8 cellular contexts compared by ENCODE assay signal in the genomic region with DNA sequence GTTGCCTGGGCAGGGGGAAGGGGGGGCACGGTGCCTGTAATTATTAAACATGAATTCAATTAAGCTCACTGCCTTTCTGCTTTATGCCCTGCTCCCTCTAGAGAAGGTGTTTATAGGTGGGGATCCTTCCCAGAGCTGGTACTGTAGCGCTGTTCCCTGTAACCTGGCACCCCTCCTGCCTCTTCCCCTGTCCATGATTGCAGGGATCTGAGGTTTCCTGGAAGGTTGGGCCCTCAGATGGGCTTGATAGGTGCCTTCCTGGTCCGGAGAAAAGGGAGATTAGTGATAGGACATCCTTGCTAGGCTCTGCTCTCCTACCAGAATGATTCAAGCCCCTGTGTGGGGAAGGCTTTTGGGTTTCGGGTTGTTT. TPM values are rescaled to one million over a fixed set of nuclear protein-coding genes. Genes with fewer than 3 reads are reported as not detected.
DNase-seq lines count a peak whose midpoint lies in the region; ATAC-seq and TF ChIP-seq lines count a peak whose summit lies in the region.

No MANE protein-coding gene starts in this region.

- DNase-seq in left ventricle myocardium inferior (no peak), cardiac septum (ENCODE audit: low spot score) (no peak), SK-N-MC (ENCODE audit: low read depth, low spot score) (no peak), foreskin fibroblast (no peak), occipital lobe (lab: John Stamatoyannopoulos, UW) (no peak)

- no peaks in the 10 kb centered on the region for H3K27me3 ChIP-seq in left ventricle myocardium inferior (ENCODE audit: low read depth)
- no peaks in the 10 kb centered on the region for H3K27me3 ChIP-seq in skeletal muscle tissue (ENCODE audit: control insufficient read depth in 3 of 3, insufficient read depth in 3 of 3, low read length in 3 of 3)

- TF ChIP-seq CTCF in left ventricle myocardium inferior (IDR thresholded peaks at IDR 0.05; ENCODE audit: borderline replicate concordance), result no peak
- TF ChIP-seq CTCF in foreskin fibroblast (IDR thresholded peaks at IDR 0.05; ENCODE audit: low read depth, low read length), result no peak

- H3K9me3 ChIP-seq in left ventricle myocardium inferior (replicated peaks) (no peaks in the 10 kb centered on the region), SK-N-MC (ENCODE audit: low read depth, low read length) (no peaks in the 10 kb centered on the region), skeletal muscle tissue (ENCODE audit: control insufficient read depth in 3 of 3, low read length in 3 of 3) (no peaks in the 10 kb centered on the region)

- H3K4me3 ChIP-seq in left ventricle myocardium inferior (peak overlapping the region; percentile 88), SK-N-MC (peak overlapping the region; percentile 95), foreskin fibroblast (ENCODE audit: low read depth in 1 of 2, low read length in 2 of 2) (peak overlapping the region; percentile 58 to 76), skeletal muscle tissue (ENCODE audit: low read length in 3 of 3) (peak overlapping the region; percentile 73 to 85 (median 85))

- intact Hi-C loops in left ventricle myocardium inferior (cut with micrococcal nuclease), result no loop called here
- intact Hi-C loops in cardiac septum (cut with DNase I), result no loop called here

- no peak for ATAC-seq in HG03280 (IDR thresholded peaks at IDR 0.05; ENCODE audit: unreplicated experiment)
- ATAC-seq in activated CD4-positive, CD25-positive, alpha-beta regulatory T cell treated with anti-CD3 and anti-CD28 coated beads, Interleukin-2, amount 50 U/mL, for 24 hours, result no peak

- H3K4me1 ChIP-seq in left ventricle myocardium inferior (peaks cover 72% of the 10 kb centered on the region), skeletal muscle tissue (ENCODE audit: control insufficient read depth in 3 of 3, insufficient read depth in 3 of 3, low read length in 3 of 3) (peaks cover 43 to 69% (median 48%) of the 10 kb centered on the region in 3 donors)

- peak overlapping the region; percentile 85 for H3K9ac ChIP-seq in SK-N-MC (ENCODE audit: insufficient read length)
- peak overlapping the region; percentile 66 to 90 (median 85) for H3K9ac ChIP-seq in skeletal muscle tissue (ENCODE audit: low read depth in 1 of 3, low read length in 3 of 3)

- H3K36me3 ChIP-seq in left ventricle myocardium inferior (peaks cover 50% of the 10 kb centered on the region), SK-N-MC (ENCODE audit: insufficient read depth, low read length) (peaks cover 48% of the 10 kb centered on the region), skeletal muscle tissue (ENCODE audit: control insufficient read depth in 3 of 3, insufficient read depth in 3 of 3, low read length in 3 of 3) (peaks cover 43 to 48% (median 43%) of the 10 kb centered on the region in 3 donors)

- H3K27ac ChIP-seq in left ventricle myocardium inferior (replicated peaks) (peak overlapping the region; percentile 97), SK-N-MC (peak overlapping the region; percentile 87), skeletal muscle tissue (ENCODE audit: low read depth, low read length) (peak overlapping the region; percentile 95)

RNA-seq across cellular contexts. Expression of a gene that starts 2.1 kb away (rescaled TPM):
- total RNA-seq in left ventricle myocardium inferior, result 30.2 TPM
- total RNA-seq in cardiac septum, result 43.3 TPM
- 9.4 TPM for total RNA-seq in skeletal muscle tissue
- 61.6 TPM for total RNA-seq in occipital lobe

RNA-seq across cellular contexts. Expression of a gene that starts 20.9 kb away (rescaled TPM):
- total RNA-seq in left ventricle myocardium inferior (224 TPM), cardiac septum (284 TPM), skeletal muscle tissue (162 TPM), occipital lobe (77.8 TPM)

RNA-seq across cellular contexts. Expression of a gene that starts 26.1 kb away (rescaled TPM):
- total RNA-seq in left ventricle myocardium inferior, result 1.7 TPM
- total RNA-seq in cardiac septum, result 3.1 TPM
- 2.6 TPM for total RNA-seq in skeletal muscle tissue
- total RNA-seq in occipital lobe, result 8.4 TPM

RNA-seq across cellular contexts. Expression of a gene that starts 26.2 kb away (rescaled TPM):
- 24.3 TPM for total RNA-seq in left ventricle myocardium inferior
- total RNA-seq in cardiac septum, result 23.2 TPM
- total RNA-seq in skeletal muscle tissue, result 44.4 TPM
- total RNA-seq in occipital lobe, result 27.6 TPM

RNA-seq across cellular contexts. Expression of a gene that starts 36.2 kb away (rescaled TPM):
- total RNA-seq in left ventricle myocardium inferior, result 213 TPM
- 217 TPM for total RNA-seq in cardiac septum
- total RNA-seq in skeletal muscle tissue, result 259 TPM
- 244 TPM for total RNA-seq in occipital lobe
